11 cellular contexts compared by ENCODE assay signal in the genomic region with DNA sequence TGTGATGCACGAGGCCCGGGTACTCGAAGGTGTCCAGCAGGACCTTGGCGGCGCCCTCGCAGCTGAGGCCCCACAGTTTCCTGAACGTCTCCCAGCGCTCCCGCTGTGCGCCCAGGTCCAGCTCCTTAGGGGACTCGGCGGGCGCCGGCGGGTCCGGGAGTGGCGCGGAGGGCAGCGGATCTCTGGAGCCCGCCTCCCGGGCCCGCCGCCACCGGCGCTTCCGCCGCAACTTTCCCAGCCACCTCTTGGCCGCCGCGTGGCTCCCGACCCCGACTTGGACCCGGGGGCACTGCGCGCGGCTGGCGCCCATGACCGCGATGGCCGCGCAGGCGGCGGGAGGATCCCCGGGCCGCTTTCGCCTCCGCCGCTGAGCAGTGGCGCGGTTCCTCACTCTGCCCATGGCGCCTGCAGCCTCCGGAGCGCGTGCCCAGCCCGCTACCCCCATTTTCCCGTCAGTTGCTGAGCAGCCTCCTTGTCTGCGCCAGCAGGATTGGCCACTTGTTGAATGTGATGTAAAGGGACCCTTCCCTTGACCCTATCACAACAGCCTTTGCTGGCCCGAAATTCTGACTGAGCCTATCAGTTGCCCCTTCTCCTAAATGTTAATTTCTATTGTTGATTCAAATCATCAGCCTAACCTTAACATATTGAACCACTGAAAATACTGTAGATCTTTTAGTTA. TPM values are rescaled to one million over a fixed set of nuclear protein-coding genes. Genes with fewer than 3 reads are reported as not detected.
DNase-seq lines count a peak whose midpoint lies in the region; ATAC-seq and TF ChIP-seq lines count a peak whose summit lies in the region.
"Not testable (repeated sequence)": the region's sequence is repeated elsewhere in the genome, so short reads cannot be mapped to it uniquely, and the experiment has no call there.
"Had no signal": no experiment of that assay in that cellular context is flagged by ENCODE, and none has a peak within 500 bp of the region (broad histone marks: within the 10 kb centered on the region; RNA-seq: fewer than 3 reads in every experiment).

Gene CENPVL3 (minus strand): TSS at position 439 of the 682 bp plus-strand sequence. CDS start 39 bp downstream, at position 400.

- not testable (repeated sequence) for H3K4me3 ChIP-seq in CD8-positive, alpha-beta T cell (ENCODE audit: low read depth, low read length)
- peak within 1 kb of the TSS; percentile 22 for H3K4me3 ChIP-seq in ectodermal cell (ENCODE audit: insufficient read depth, low read depth, low read length)

- POLR2A ChIA-PET in CD8-positive, alpha-beta T cell (lab: Charles Lee) = not testable (repeated sequence)

- 1% methylated on average over 54 to 58 of the region's 58 CpGs for WGBS in ectodermal cell, 2 experiments

- peak within 1 kb of the TSS; percentile 66 for H3K4me3 Mint-ChIP-seq in CD8-positive, alpha-beta T cell
- peak within 1 kb of the TSS; percentile 70 for H3K4me3 Mint-ChIP-seq in T-helper 2 cell treated with Interferon-gamma antibody and Interleukin-4, amounts not matched to agents 5 μg/mL and 100 μg/mL, for 36 hours
- H3K4me3 Mint-ChIP-seq in activated naive CD4-positive, alpha-beta T cell treated with anti-CD3 and anti-CD28 coated beads, Interleukin-2, amount 50 U/mL, for 24 hours = peak within 1 kb of the TSS; percentile 76
- H3K4me3 Mint-ChIP-seq in osteocyte (ENCODE audit: unreplicated experiment) = peak within 1 kb of the TSS; percentile 68
- peak within 1 kb of the TSS; percentile 79 to 88 for H3K4me3 Mint-ChIP-seq in stimulated activated naive CD8-positive, alpha-beta T cell treated with anti-CD3 and anti-CD28 coated beads, Interleukin-15, amount 100 ng/mL, for 72 hours

- H3K36me3 ChIP-seq in CD8-positive, alpha-beta T cell (ENCODE audit: insufficient read depth, low read length); ectodermal cell (ENCODE audit: control insufficient read depth, insufficient read depth, low read length): not testable (repeated sequence)

- peaks cover 49% of the 10 kb centered on the region for H3K27me3 Mint-ChIP-seq in CD8-positive, alpha-beta T cell (ENCODE audit: low read depth)
- H3K27me3 Mint-ChIP-seq in T-helper 2 cell treated with Interferon-gamma antibody and Interleukin-4, amounts not matched to agents 5 μg/mL and 100 μg/mL, for 36 hours (ENCODE audit: low read depth) = peaks cover 35% of the 10 kb centered on the region
- peaks cover 32% of the 10 kb centered on the region for H3K27me3 Mint-ChIP-seq in activated naive CD4-positive, alpha-beta T cell treated with anti-CD3 and anti-CD28 coated beads, Interleukin-2, amount 50 U/mL, for 24 hours
- peaks cover 41% of the 10 kb centered on the region for H3K27me3 Mint-ChIP-seq in osteocyte (ENCODE audit: unreplicated experiment)
- H3K27me3 Mint-ChIP-seq in stimulated activated naive CD8-positive, alpha-beta T cell treated with anti-CD3 and anti-CD28 coated beads, Interleukin-15, amount 100 ng/mL, for 72 hours = peaks cover 50% of the 10 kb centered on the region

- intact Hi-C loops in CD8-positive, alpha-beta T cell (cut with DNase I, micrococcal nuclease) = loop anchor here (10.0 kb wide), 1 partner anchor 236 kb away; no protein-coding TSS in a partner anchor

- not testable (repeated sequence) for H3K9me3 Mint-ChIP-seq in CD8-positive, alpha-beta T cell; T-helper 2 cell treated with Interferon-gamma antibody and Interleukin-4, amounts not matched to agents 5 μg/mL and 100 μg/mL, for 36 hours; activated naive CD4-positive, alpha-beta T cell treated with anti-CD3 and anti-CD28 coated beads, Interleukin-2, amount 50 U/mL, for 24 hours; stimulated activated naive CD8-positive, alpha-beta T cell treated with anti-CD3 and anti-CD28 coated beads, Interleukin-15, amount 100 ng/mL, for 72 hours
- peaks cover 12% of the 10 kb centered on the region for H3K9me3 Mint-ChIP-seq in osteocyte (ENCODE audit: unreplicated experiment)

- ATAC-seq in CD8-positive, alpha-beta T cell = not testable (repeated sequence)
- ATAC-seq in stimulated activated naive CD8-positive, alpha-beta T cell treated with anti-CD3 and anti-CD28 coated beads, Interleukin-15, amount 100 ng/mL, for 72 hours = peak; percentile 53

- H3K36me3 Mint-ChIP-seq in CD8-positive, alpha-beta T cell; T-helper 2 cell treated with Interferon-gamma antibody and Interleukin-4, amounts not matched to agents 5 μg/mL and 100 μg/mL, for 36 hours (ENCODE audit: low read depth); activated naive CD4-positive, alpha-beta T cell treated with anti-CD3 and anti-CD28 coated beads, Interleukin-2, amount 50 U/mL, for 24 hours; osteocyte (ENCODE audit: unreplicated experiment): not testable (repeated sequence)

- not testable (repeated sequence) for H3K9me3 ChIP-seq in CD8-positive, alpha-beta T cell (ENCODE audit: low read length); ectodermal cell (ENCODE audit: control insufficient read depth, low read length)

- CTCF ChIA-PET in CD8-positive, alpha-beta T cell (lab: Charles Lee) = not testable (repeated sequence)

- not testable (repeated sequence) for DNase-seq in CD8-positive, alpha-beta T cell; T-helper 2 cell treated with Interferon-gamma antibody and Interleukin-4, amounts not matched to agents 5 μg/mL and 100 μg/mL, for 36 hours (ENCODE audit: low spot score); osteocyte (ENCODE audit: extremely low spot score, unreplicated experiment); stimulated activated naive CD8-positive, alpha-beta T cell treated with anti-CD3 and anti-CD28 coated beads, Interleukin-15, amount 100 ng/mL, for 72 hours
- DNase-seq in NCI-H1092 treated with DMSO at 0.1 percent for 48 hours (lab: John Stamatoyannopoulos, UW) = peak; percentile 29
- peak; percentile 48 for DNase-seq in iPS-NIHi11 (ENCODE audit: low spot score)

- not testable (repeated sequence) for H3K27ac Mint-ChIP-seq in CD8-positive, alpha-beta T cell; T-helper 2 cell treated with Interferon-gamma antibody and Interleukin-4, amounts not matched to agents 5 μg/mL and 100 μg/mL, for 36 hours; activated naive CD4-positive, alpha-beta T cell treated with anti-CD3 and anti-CD28 coated beads, Interleukin-2, amount 50 U/mL, for 24 hours; osteocyte (ENCODE audit: unreplicated experiment); stimulated activated naive CD8-positive, alpha-beta T cell treated with anti-CD3 and anti-CD28 coated beads, Interleukin-15, amount 100 ng/mL, for 72 hours

- not testable (repeated sequence) for H3K27ac ChIP-seq in CD8-positive, alpha-beta T cell (ENCODE audit: low read depth, low read length); ectodermal cell (ENCODE audit: insufficient read depth, low read depth, low read length, poor library complexity, severe bottlenecking)

- H3K4me1 ChIP-seq in CD8-positive, alpha-beta T cell (ENCODE audit: insufficient read depth, low read length); ectodermal cell (ENCODE audit: control insufficient read depth, insufficient read depth, low read length): not testable (repeated sequence)

- not testable (repeated sequence) for H3K27me3 ChIP-seq in CD8-positive, alpha-beta T cell (ENCODE audit: insufficient read depth, low read length)
- peaks cover 19% of the 10 kb centered on the region for H3K27me3 ChIP-seq in ectodermal cell (ENCODE audit: control insufficient read depth, insufficient read depth, low read length, poor library complexity, severe bottlenecking)

- not testable (repeated sequence) for TF ChIP-seq CTCF in CD8-positive, alpha-beta T cell (IDR thresholded peaks at IDR 0.05); osteocyte (IDR thresholded peaks at IDR 0.05)

- not testable (repeated sequence) for H3K4me1 Mint-ChIP-seq in CD8-positive, alpha-beta T cell (ENCODE audit: low read depth); T-helper 2 cell treated with Interferon-gamma antibody and Interleukin-4, amounts not matched to agents 5 μg/mL and 100 μg/mL, for 36 hours (ENCODE audit: low read depth); activated naive CD4-positive, alpha-beta T cell treated with anti-CD3 and anti-CD28 coated beads, Interleukin-2, amount 50 U/mL, for 24 hours; osteocyte (ENCODE audit: unreplicated experiment); stimulated activated naive CD8-positive, alpha-beta T cell treated with anti-CD3 and anti-CD28 coated beads, Interleukin-15, amount 100 ng/mL, for 72 hours

RNA-seq across cellular contexts. Expression of gene CENPVL3, which starts in this region (rescaled TPM):
- total RNA-seq in CD8-positive, alpha-beta T cell = not detected
- polyA plus RNA-seq in ectodermal cell (2013, experiment 1 of 4) = 5.6 TPM
- polyA plus RNA-seq in ectodermal cell (2013, experiment 2 of 4) = 6.6 TPM
- 4.7 TPM for polyA plus RNA-seq in ectodermal cell (2013, experiment 3 of 4)
- 4.9 TPM for polyA plus RNA-seq in ectodermal cell (2013, experiment 4 of 4)
- 0.18 TPM in 1 of 2 replicates, not detected in the other for total RNA-seq in osteocyte
- total RNA-seq: Calu3, kidney, pancreas had no signal
